In genomic region chr6:41723178-41723935, GRCh38 we compare ENCODE assay signal across 1 cellular context.
A peak's percentile ranks its signal among the peaks of the same experiment; 100 is the strongest.
TF ChIP-seq lines count a peak whose summit lies in the region.

No MANE protein-coding gene starts in this region.

TF ChIP-seq in HepG2, 621 proteins besides CTCF, POLR2A, EP300 and RAD21 (continued from another document and continues in another):
- TF ChIP-seq, protein P1, sequence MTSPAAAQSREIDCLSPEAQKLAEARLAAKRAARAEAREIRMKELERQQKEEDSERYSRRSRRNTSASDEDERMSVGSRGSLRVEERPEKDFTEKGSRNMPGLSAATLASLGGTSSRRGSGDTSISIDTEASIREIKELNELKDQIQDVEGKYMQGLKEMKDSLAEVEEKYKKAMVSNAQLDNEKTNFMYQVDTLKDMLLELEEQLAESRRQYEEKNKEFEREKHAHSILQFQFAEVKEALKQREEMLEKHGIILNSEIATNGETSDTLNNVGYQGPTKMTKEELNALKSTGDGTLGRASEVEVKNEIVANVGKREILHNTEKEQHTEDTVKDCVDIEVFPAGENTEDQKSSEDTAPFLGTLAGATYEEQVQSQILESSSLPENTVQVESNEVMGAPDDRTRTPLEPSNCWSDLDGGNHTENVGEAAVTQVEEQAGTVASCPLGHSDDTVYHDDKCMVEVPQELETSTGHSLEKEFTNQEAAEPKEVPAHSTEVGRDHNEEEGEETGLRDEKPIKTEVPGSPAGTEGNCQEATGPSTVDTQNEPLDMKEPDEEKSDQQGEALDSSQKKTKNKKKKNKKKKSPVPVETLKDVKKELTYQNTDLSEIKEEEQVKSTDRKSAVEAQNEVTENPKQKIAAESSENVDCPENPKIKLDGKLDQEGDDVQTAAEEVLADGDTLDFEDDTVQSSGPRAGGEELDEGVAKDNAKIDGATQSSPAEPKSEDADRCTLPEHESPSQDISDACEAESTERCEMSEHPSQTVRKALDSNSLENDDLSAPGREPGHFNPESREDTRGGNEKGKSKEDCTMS (CRISPR knock-in tag; conservative IDR thresholded peaks at IDR 0.05), result no peak
- TF ChIP-seq ZBTB7B (CRISPR knock-in tag; IDR thresholded peaks at IDR 0.05) (peak; percentile 74; the same call in 1 of the 2 replicates), ZNF207 (IDR thresholded peaks at IDR 0.05; ENCODE audit: borderline replicate concordance) (no peak), HIVEP1 (CRISPR knock-in tag; IDR thresholded peaks at IDR 0.05) (peak; percentile 75), IRX3 (CRISPR knock-in tag; IDR thresholded peaks at IDR 0.05; ENCODE audit: borderline replicate concordance, low read depth) (no peak), ARNT2 (CRISPR knock-in tag; IDR thresholded peaks at IDR 0.05; ENCODE audit: low read depth) (0 out of 2 replicates have a peak, but pooled peaks have one; percentile 30), SNAI1 (CRISPR knock-in tag; IDR thresholded peaks at IDR 0.05; ENCODE audit: borderline replicate concordance) (peak; percentile 84; the same call in 1 of the 2 replicates), ZSCAN25 (CRISPR knock-in tag; IDR thresholded peaks at IDR 0.05) (peak; percentile 33; the same call in 1 of the 2 replicates), ZNF652 (CRISPR knock-in tag; IDR thresholded peaks at IDR 0.05; ENCODE audit: borderline replicate concordance, low read depth) (no peak), ZNF501 (CRISPR knock-in tag; IDR thresholded peaks at IDR 0.05) (peak; percentile 56), ZFP90 (CRISPR knock-in tag; IDR thresholded peaks at IDR 0.05; ENCODE audit: borderline replicate concordance) (peak; percentile 95), SMC3 (IDR thresholded peaks at IDR 0.05; ENCODE audit: low read length) (peak; percentile 44; the same call in 1 of the 2 replicates), HOXA5 (CRISPR knock-in tag; IDR thresholded peaks at IDR 0.05) (peak; percentile 77; the same call in 1 of the 2 replicates), BATF2 (CRISPR knock-in tag; IDR thresholded peaks at IDR 0.05) (no peak), HNF4A (CRISPR knock-in tag; IDR thresholded peaks at IDR 0.05) (peak; percentile 34; the same call in 1 of the 2 replicates), ERF (CRISPR knock-in tag; IDR thresholded peaks at IDR 0.05) (peak; percentile 85; the same call in 1 of the 2 replicates), IRF2 (CRISPR knock-in tag; IDR thresholded peaks at IDR 0.05) (peak; percentile 45; the same call in 1 of the 2 replicates), ZNF576 (CRISPR knock-in tag; IDR thresholded peaks at IDR 0.05) (0 out of 2 replicates have a peak, but pooled peaks have one; percentile 64), MTA1 (CRISPR knock-in tag; IDR thresholded peaks at IDR 0.05; ENCODE audit: borderline replicate concordance) (peak; percentile 54; the same call in 1 of the 2 replicates), ZNF451 (CRISPR knock-in tag; IDR thresholded peaks at IDR 0.05) (peak; percentile 73; the same call in 1 of the 2 replicates), GFI1 (CRISPR knock-in tag; IDR thresholded peaks at IDR 0.05; ENCODE audit: borderline replicate concordance) (peak; percentile 43; the same call in 1 of the 2 replicates), E2F1 (CRISPR knock-in tag; IDR thresholded peaks at IDR 0.05) (0 out of 2 replicates have a peak, but pooled peaks have one; percentile 42), SNAPC4 (CRISPR knock-in tag; IDR thresholded peaks at IDR 0.05) (peak; percentile 81; the same call in 1 of the 2 replicates), ZNF713 (CRISPR knock-in tag; IDR thresholded peaks at IDR 0.05) (0 out of 2 replicates have a peak, but pooled peaks have one; percentile 17), MIER2 (CRISPR knock-in tag; IDR thresholded peaks at IDR 0.05) (no peak), RFX5 (IDR thresholded peaks at IDR 0.05; ENCODE audit: low read depth, low read length) (no peak), IRF9 (CRISPR knock-in tag; IDR thresholded peaks at IDR 0.05; ENCODE audit: borderline replicate concordance) (no peak), RCOR2 (CRISPR knock-in tag; IDR thresholded peaks at IDR 0.05) (peak; percentile 53; the same call in 1 of the 2 replicates), ZNF331 (CRISPR knock-in tag; IDR thresholded peaks at IDR 0.05) (peak; percentile 90), ELF3 (CRISPR knock-in tag; IDR thresholded peaks at IDR 0.05) (peak; percentile 84), PPARG (CRISPR knock-in tag; conservative IDR thresholded peaks at IDR 0.05) (peak; percentile 50; the same call in 1 of the 2 replicates)
- TF ChIP-seq, protein P2, sequence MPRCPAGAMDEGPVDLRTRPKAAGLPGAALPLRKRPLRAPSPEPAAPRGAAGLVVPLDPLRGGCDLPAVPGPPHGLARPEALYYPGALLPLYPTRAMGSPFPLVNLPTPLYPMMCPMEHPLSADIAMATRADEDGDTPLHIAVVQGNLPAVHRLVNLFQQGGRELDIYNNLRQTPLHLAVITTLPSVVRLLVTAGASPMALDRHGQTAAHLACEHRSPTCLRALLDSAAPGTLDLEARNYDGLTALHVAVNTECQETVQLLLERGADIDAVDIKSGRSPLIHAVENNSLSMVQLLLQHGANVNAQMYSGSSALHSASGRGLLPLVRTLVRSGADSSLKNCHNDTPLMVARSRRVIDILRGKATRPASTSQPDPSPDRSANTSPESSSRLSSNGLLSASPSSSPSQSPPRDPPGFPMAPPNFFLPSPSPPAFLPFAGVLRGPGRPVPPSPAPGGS (CRISPR knock-in tag; IDR thresholded peaks at IDR 0.05), result peak; percentile 85; the same call in 1 of the 2 replicates
- TF ChIP-seq, protein P3, sequence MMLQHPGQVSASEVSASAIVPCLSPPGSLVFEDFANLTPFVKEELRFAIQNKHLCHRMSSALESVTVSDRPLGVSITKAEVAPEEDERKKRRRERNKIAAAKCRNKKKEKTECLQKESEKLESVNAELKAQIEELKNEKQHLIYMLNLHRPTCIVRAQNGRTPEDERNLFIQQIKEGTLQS (CRISPR knock-in tag; IDR thresholded peaks at IDR 0.05), result peak; percentile 56
- TF ChIP-seq, protein P4, sequence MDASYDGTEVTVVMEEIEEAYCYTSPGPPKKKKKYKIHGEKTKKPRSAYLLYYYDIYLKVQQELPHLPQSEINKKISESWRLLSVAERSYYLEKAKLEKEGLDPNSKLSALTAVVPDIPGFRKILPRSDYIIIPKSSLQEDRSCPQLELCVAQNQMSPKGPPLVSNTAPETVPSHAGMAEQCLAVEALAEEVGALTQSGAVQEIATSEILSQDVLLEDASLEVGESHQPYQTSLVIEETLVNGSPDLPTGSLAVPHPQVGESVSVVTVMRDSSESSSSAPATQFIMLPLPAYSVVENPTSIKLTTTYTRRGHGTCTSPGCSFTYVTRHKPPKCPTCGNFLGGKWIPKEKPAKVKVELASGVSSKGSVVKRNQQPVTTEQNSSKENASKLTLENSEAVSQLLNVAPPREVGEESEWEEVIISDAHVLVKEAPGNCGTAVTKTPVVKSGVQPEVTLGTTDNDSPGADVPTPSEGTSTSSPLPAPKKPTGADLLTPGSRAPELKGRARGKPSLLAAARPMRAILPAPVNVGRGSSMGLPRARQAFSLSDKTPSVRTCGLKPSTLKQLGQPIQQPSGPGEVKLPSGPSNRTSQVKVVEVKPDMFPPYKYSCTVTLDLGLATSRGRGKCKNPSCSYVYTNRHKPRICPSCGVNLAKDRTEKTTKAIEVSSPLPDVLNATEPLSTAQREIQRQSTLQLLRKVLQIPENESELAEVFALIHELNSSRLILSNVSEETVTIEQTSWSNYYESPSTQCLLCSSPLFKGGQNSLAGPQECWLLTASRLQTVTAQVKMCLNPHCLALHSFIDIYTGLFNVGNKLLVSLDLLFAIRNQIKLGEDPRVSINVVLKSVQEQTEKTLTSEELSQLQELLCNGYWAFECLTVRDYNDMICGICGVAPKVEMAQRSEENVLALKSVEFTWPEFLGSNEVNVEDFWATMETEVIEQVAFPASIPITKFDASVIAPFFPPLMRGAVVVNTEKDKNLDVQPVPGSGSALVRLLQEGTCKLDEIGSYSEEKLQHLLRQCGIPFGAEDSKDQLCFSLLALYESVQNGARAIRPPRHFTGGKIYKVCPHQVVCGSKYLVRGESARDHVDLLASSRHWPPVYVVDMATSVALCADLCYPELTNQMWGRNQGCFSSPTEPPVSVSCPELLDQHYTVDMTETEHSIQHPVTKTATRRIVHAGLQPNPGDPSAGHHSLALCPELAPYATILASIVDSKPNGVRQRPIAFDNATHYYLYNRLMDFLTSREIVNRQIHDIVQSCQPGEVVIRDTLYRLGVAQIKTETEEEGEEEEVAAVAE (CRISPR knock-in tag; IDR thresholded peaks at IDR 0.05; ENCODE audit: borderline replicate concordance), result peak; percentile 87; the same call in 1 of the 2 replicates
- TF ChIP-seq, protein P5, sequence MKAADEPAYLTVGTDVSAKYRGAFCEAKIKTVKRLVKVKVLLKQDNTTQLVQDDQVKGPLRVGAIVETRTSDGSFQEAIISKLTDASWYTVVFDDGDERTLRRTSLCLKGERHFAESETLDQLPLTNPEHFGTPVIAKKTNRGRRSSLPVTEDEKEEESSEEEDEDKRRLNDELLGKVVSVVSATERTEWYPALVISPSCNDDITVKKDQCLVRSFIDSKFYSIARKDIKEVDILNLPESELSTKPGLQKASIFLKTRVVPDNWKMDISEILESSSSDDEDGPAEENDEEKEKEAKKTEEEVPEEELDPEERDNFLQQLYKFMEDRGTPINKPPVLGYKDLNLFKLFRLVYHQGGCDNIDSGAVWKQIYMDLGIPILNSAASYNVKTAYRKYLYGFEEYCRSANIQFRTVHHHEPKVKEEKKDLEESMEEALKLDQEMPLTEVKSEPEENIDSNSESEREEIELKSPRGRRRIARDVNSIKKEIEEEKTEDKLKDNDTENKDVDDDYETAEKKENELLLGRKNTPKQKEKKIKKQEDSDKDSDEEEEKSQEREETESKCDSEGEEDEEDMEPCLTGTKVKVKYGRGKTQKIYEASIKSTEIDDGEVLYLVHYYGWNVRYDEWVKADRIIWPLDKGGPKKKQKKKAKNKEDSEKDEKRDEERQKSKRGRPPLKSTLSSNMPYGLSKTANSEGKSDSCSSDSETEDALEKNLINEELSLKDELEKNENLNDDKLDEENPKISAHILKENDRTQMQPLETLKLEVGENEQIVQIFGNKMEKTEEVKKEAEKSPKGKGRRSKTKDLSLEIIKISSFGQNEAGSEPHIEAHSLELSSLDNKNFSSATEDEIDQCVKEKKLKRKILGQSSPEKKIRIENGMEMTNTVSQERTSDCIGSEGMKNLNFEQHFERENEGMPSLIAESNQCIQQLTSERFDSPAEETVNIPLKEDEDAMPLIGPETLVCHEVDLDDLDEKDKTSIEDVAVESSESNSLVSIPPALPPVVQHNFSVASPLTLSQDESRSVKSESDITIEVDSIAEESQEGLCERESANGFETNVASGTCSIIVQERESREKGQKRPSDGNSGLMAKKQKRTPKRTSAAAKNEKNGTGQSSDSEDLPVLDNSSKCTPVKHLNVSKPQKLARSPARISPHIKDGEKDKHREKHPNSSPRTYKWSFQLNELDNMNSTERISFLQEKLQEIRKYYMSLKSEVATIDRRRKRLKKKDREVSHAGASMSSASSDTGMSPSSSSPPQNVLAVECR (CRISPR knock-in tag; IDR thresholded peaks at IDR 0.05; ENCODE audit: borderline replicate concordance), result peak; percentile 60; the same call in 1 of the 2 replicates
